Comparison of ENCODE assay signal across 14 cellular contexts in genomic region chr14:35261774-35262173, GRCh38. TPM values are rescaled to one million over a fixed set of nuclear protein-coding genes. Genes with fewer than 3 reads are reported as not detected.
DNase-seq lines count a peak whose midpoint lies in the region; ATAC-seq and TF ChIP-seq lines count a peak whose summit lies in the region.
"Had no signal": no experiment of that assay in that cellular context is flagged by ENCODE, and none has a peak within 500 bp of the region (broad histone marks: within the 10 kb centered on the region; RNA-seq: fewer than 3 reads in every experiment).

No MANE protein-coding gene starts in this region.

- H3K4me3 ChIP-seq in SK-N-SH (ENCODE audit: low read depth in 2 of 2, low read length in 1 of 2) = no peak overlapping the region
- H3K4me3 ChIP-seq in hepatocyte = no peak overlapping the region
- H3K4me3 ChIP-seq in smooth muscle cell = no peak overlapping the region
- no peak overlapping the region for H3K4me3 ChIP-seq in transverse colon
- no peak overlapping the region for H3K4me3 ChIP-seq in PC-9
- H3K4me3 ChIP-seq: HAP-1, stomach had no signal

- DNase-seq in SK-N-SH (no peak), amniotic epithelial cell (ENCODE audit: low read depth) (peak; percentile 51), hepatocyte (ENCODE audit: low spot score) (peak; percentile 5), smooth muscle cell (lab: John Stamatoyannopoulos, UW; ENCODE audit: unreplicated experiment) (no peak), transverse colon (no peak), PC-9 (no peak), DMS 273 treated with DMSO at 0.1 percent for 48 hours (lab: John Stamatoyannopoulos, UW) (no peak)
- DNase-seq: hippocampal formation; NCI-H1105; NK-92 treated with Interleukin-12 subunit alpha and Interleukin-12 subunit beta, amount 100 ng/mL, for 24 hours; stimulated activated CD4-positive, alpha-beta T cell treated with anti-CD3 and anti-CD28 coated beads, Interleukin-2, amount 100 ng/mL, for 24 hours; stomach had no signal

- H3K9ac ChIP-seq in SK-N-SH = no peak overlapping the region
- no peak overlapping the region for H3K9ac ChIP-seq in smooth muscle cell (ENCODE audit: low read depth)

- H3K79me2 ChIP-seq in SK-N-SH (ENCODE audit: insufficient read depth) = no peaks in the 10 kb centered on the region
- no peaks in the 10 kb centered on the region for H3K79me2 ChIP-seq in hepatocyte
- H3K79me2 ChIP-seq in smooth muscle cell (ENCODE audit: low read depth) = no peaks in the 10 kb centered on the region
- no peaks in the 10 kb centered on the region for H3K79me2 ChIP-seq in PC-9 (ENCODE audit: low read depth)

- no peak overlapping the region for H2AFZ ChIP-seq in SK-N-SH (ENCODE audit: low read depth)
- no peak overlapping the region for H2AFZ ChIP-seq in hepatocyte
- H2AFZ ChIP-seq in smooth muscle cell (ENCODE audit: low read depth) = no peak overlapping the region
- H2AFZ ChIP-seq in PC-9 = no peak overlapping the region

- H4K20me1 ChIP-seq in SK-N-SH (ENCODE audit: insufficient read depth) (no peaks in the 10 kb centered on the region), hepatocyte (ENCODE audit: insufficient read depth, poor library complexity, severe bottlenecking) (no peaks in the 10 kb centered on the region), smooth muscle cell (ENCODE audit: low read depth) (no peaks in the 10 kb centered on the region), PC-9 (ENCODE audit: insufficient read depth) (no peaks in the 10 kb centered on the region)

- POLR2A ChIA-PET in SK-N-SH (lab: Yijun Ruan, JAX) = no interaction called here
- POLR2A ChIA-PET in PC-9 (lab: Charles Lee; ENCODE audit: unreplicated experiment) = interaction anchor here (0.5 kb wide), 1 partner anchor 139 kb away, joined by 3 read pairs; no protein-coding TSS in a partner anchor

- ATAC-seq in SK-N-SH treated with all-trans-retinoic acid at 6 μM for 48 hours = no peak

- H3K36me3 ChIP-seq in SK-N-SH (replicated peaks in 1 of 2; ENCODE audit: control insufficient read depth in 1 of 2, insufficient read depth in 2 of 2, low read length in 1 of 2) (peaks cover 0 to 3% of the 10 kb centered on the region in 2 experiments), hepatocyte (replicated peaks; ENCODE audit: insufficient read depth, low read depth) (no peaks in the 10 kb centered on the region), smooth muscle cell (ENCODE audit: low read depth) (no peaks in the 10 kb centered on the region), transverse colon (no peaks in the 10 kb centered on the region), PC-9 (ENCODE audit: low read depth) (no peaks in the 10 kb centered on the region; the same call in 1 of the 2 replicates)

- H3F3A ChIP-seq in SK-N-SH (replicated peaks; ENCODE audit: insufficient read depth) (peaks cover 9% of the 10 kb centered on the region), smooth muscle cell (ENCODE audit: low read depth) (no peaks in the 10 kb centered on the region), PC-9 (ENCODE audit: insufficient read depth, low read depth) (no peaks in the 10 kb centered on the region)

- in situ Hi-C loops in transverse colon (cut with MboI; ENCODE audit: low pct_ligation_motif_present in 1 of 4, low pct_unique_long_range_greater_than_20kb in 1 of 4, low sequenced_read_pairs in 3 of 4) = no loop called here

- H3K27me3 ChIP-seq in SK-N-SH (ENCODE audit: insufficient read depth) (no peaks in the 10 kb centered on the region), hepatocyte (no peaks in the 10 kb centered on the region), smooth muscle cell (ENCODE audit: low read depth) (no peaks in the 10 kb centered on the region), transverse colon (no peaks in the 10 kb centered on the region), PC-9 (ENCODE audit: insufficient read depth, low read depth) (no peaks in the 10 kb centered on the region)
- H3K27me3 ChIP-seq: stomach had no signal

- 94% methylated on average over 2 of the region's 2 CpGs for WGBS in SK-N-SH (ENCODE audit: low lambda C conversion rate)
- WGBS in hepatocyte (ENCODE audit: low lambda C conversion rate, missing lambda C conversion rate) = 100% methylated on average over 2 of the region's 2 CpGs
- 96% methylated on average over 2 of the region's 2 CpGs for WGBS in smooth muscle cell (ENCODE audit: low lambda C conversion rate)
- WGBS in transverse colon (ENCODE audit: low coverage in 1 of 2), 2 donors = 97% methylated on average over 2 of the region's 2 CpGs; no CpG with 5 or more reads in 1 of the 2 donors

- H3K4me2 ChIP-seq in SK-N-SH = no peak overlapping the region
- no peak overlapping the region for H3K4me2 ChIP-seq in hepatocyte
- H3K4me2 ChIP-seq in smooth muscle cell = no peak overlapping the region
- H3K4me2 ChIP-seq in PC-9 = no peak overlapping the region

- H3K4me1 ChIP-seq in SK-N-SH (ENCODE audit: control insufficient read depth in 1 of 2, insufficient read depth in 2 of 2, low read depth in 1 of 2, low read length in 1 of 2) = no peaks in the 10 kb centered on the region; a peak in 1 of 4 replicates
- H3K4me1 ChIP-seq in hepatocyte (ENCODE audit: insufficient read depth) = no peaks in the 10 kb centered on the region
- no peaks in the 10 kb centered on the region for H3K4me1 ChIP-seq in smooth muscle cell (ENCODE audit: low read depth)
- no peaks in the 10 kb centered on the region for H3K4me1 ChIP-seq in transverse colon
- H3K4me1 ChIP-seq in PC-9 (replicated peaks; ENCODE audit: insufficient read depth) = no peaks in the 10 kb centered on the region
- H3K4me1 ChIP-seq: HAP-1, stomach had no signal

- H3K9me3 ChIP-seq in SK-N-SH = no peaks in the 10 kb centered on the region
- H3K9me3 ChIP-seq in hepatocyte (ENCODE audit: low read depth) = no peaks in the 10 kb centered on the region
- H3K9me3 ChIP-seq in smooth muscle cell (replicated peaks; ENCODE audit: low read depth) = no peaks in the 10 kb centered on the region
- no peaks in the 10 kb centered on the region for H3K9me3 ChIP-seq in transverse colon
- no peaks in the 10 kb centered on the region for H3K9me3 ChIP-seq in PC-9 (ENCODE audit: insufficient read depth, low read depth)
- H3K9me3 ChIP-seq: stomach had no signal

- H3K9me2 ChIP-seq in SK-N-SH (no peaks in the 10 kb centered on the region), hepatocyte (replicated peaks; ENCODE audit: insufficient read depth) (no peaks in the 10 kb centered on the region), PC-9 (ENCODE audit: insufficient read depth) (no peaks in the 10 kb centered on the region)

- H3K27ac ChIP-seq in SK-N-SH (ENCODE audit: low read depth in 2 of 2, low read length in 1 of 2) = no peak overlapping the region
- H3K27ac ChIP-seq in hepatocyte = no peak overlapping the region
- H3K27ac ChIP-seq in smooth muscle cell (ENCODE audit: low read depth) = no peak overlapping the region
- no peak overlapping the region for H3K27ac ChIP-seq in transverse colon
- H3K27ac ChIP-seq in PC-9 = no peak overlapping the region
- H3K27ac ChIP-seq: stomach had no signal

- TF ChIP-seq POLR2A in transverse colon (IDR thresholded peaks at IDR 0.05) = no peak

- intact Hi-C loops in transverse colon (cut with DNase I; ENCODE audit: low total_unique reads) (loop anchor here (10.0 kb wide), 1 partner anchor 153 kb away; no protein-coding TSS in a partner anchor), PC-9 (cut with micrococcal nuclease; ENCODE audit: unreplicated experiment) (no loop called here)

- peak; percentile 15; the same call in 1 of the 2 replicates for TF ChIP-seq RAD21 in SK-N-SH (IDR thresholded peaks at IDR 0.05; ENCODE audit: low read length)

- TF ChIP-seq CTCF in SK-N-SH (IDR thresholded peaks at IDR 0.05) = no peak
- TF ChIP-seq CTCF in hepatocyte (IDR thresholded peaks at IDR 0.05; ENCODE audit: poor library complexity) = peak; percentile 39
- TF ChIP-seq CTCF in smooth muscle cell (IDR thresholded peaks at IDR 0.05; ENCODE audit: borderline replicate concordance, insufficient read depth, poor library complexity, severe bottlenecking) = peak; percentile 4
- TF ChIP-seq CTCF in transverse colon (IDR thresholded peaks at IDR 0.05) = peak in 2 of 5 experiments; percentile 13 to 17
- TF ChIP-seq CTCF in PC-9 (conservative IDR thresholded peaks at IDR 0.05) = no peak

- no peak for TF ChIP-seq EP300 in SK-N-SH (IDR thresholded peaks at IDR 0.05; ENCODE audit: borderline replicate concordance in 1 of 2, low read depth in 1 of 2, low read length in 1 of 2)
- no peak for TF ChIP-seq EP300 in transverse colon (IDR thresholded peaks at IDR 0.05; ENCODE audit: low read depth)

- BruUV-seq in PC-9 (replicated peaks; lab: Mats Ljungman, UMichigan) = no TSS peak

- CTCF ChIA-PET in SK-N-SH (lab: Yijun Ruan, JAX) (no interaction called here), PC-9 (lab: Charles Lee) (interaction anchor here (0.7 kb wide), 1 partner anchor 1302 kb away, joined by 3 read pairs; no protein-coding TSS in a partner anchor)

TF ChIP-seq in SK-N-SH, 30 proteins besides CTCF, POLR2A, EP300 and RAD21 (continues in another document):
- TF ChIP-seq FOXM1 (IDR thresholded peaks at IDR 0.05; ENCODE audit: low read depth) (no peak), POLR2AphosphoS5 (IDR thresholded peaks at IDR 0.05; ENCODE audit: low read depth, low read length) (no peak), FOSL2 (IDR thresholded peaks at IDR 0.05; ENCODE audit: borderline replicate concordance, low read depth) (no peak)

TF ChIP-seq in SK-N-SH treated with all-trans-retinoic acid at 6 μM for 48 hours, 23 proteins besides CTCF, POLR2A, EP300 and RAD21:
- TF ChIP-seq TOX (CRISPR knock-in tag; IDR thresholded peaks at IDR 0.05; ENCODE audit: borderline replicate concordance) (no peak), OSR1 (CRISPR knock-in tag; IDR thresholded peaks at IDR 0.05) (no peak), ZFP30 (CRISPR knock-in tag; IDR thresholded peaks at IDR 0.05) (no peak)

RNA-seq across cellular contexts. Expression of gene PSMA6, which starts 30.4 kb away (rescaled TPM):
- polyA plus RNA-seq in SK-N-SH (2012; rRNA removed) = 174 and 227 TPM in 2 replicates
- polyA plus RNA-seq in SK-N-SH (2012; cell fraction: cytosol; rRNA removed) = 237 and 272 TPM in 2 replicates
- polyA plus RNA-seq in SK-N-SH (2012; cell fraction: nucleus; rRNA removed) = 74.5 and 150 TPM in 2 replicates
- total RNA-seq in hepatocyte = 252 and 260 TPM in 2 replicates
- 216 and 228 TPM in 2 replicates for polyA plus RNA-seq in hepatocyte
- 250 and 315 TPM in 2 replicates for total RNA-seq in smooth muscle cell
- polyA plus RNA-seq in smooth muscle cell = 251 and 255 TPM in 2 replicates
- 100 to 1,000 TPM in 2 of 4 donors, 10 to 100 TPM in 2; 24.5 to 141 (median 81.2) TPM for total RNA-seq in transverse colon
- 118 and 188 TPM in 2 replicates for total RNA-seq in PC-9 (2021)

Comparison
In these comparisons a context has a peak if more than half of its experiments do, and no peak if none do; other contexts are left out.
1. DNase-seq: peak in amniotic epithelial cell (single experiment) and hepatocyte (single experiment); none in SK-N-SH (single experiment), smooth muscle cell (single experiment), transverse colon (single experiment), PC-9 (0 of 2) and DMS 273 treated with DMSO at 0.1 percent for 48 hours (single experiment).
2. CTCF ChIP-seq: peak in hepatocyte (single experiment) and smooth muscle cell (single experiment); none in SK-N-SH (single experiment) and PC-9 (single experiment).